28 cellular contexts compared by ENCODE assay signal in genomic region chr10:88890681-88891371, GRCh38. TPM values are rescaled to one million over a fixed set of nuclear protein-coding genes. Genes with fewer than 3 reads are reported as not detected.
DNase-seq lines count a peak whose midpoint lies in the region; ATAC-seq, FAIRE-seq and TF ChIP-seq lines count a peak whose summit lies in the region.
"Had no signal": no experiment of that assay in that cellular context is flagged by ENCODE, and none has a peak within 500 bp of the region (broad histone marks: within the 10 kb centered on the region; RNA-seq: fewer than 3 reads in every experiment).

No MANE protein-coding gene starts in this region.

- no TSS peak for BruUV-seq in GM12878 (replicated peaks; lab: Mats Ljungman, UMichigan)

- H3K9ac ChIP-seq in GM23248, result no peak overlapping the region
- H3K9ac ChIP-seq in GM12878 (ENCODE audit: control insufficient read depth, insufficient read depth, low read length), result no peak overlapping the region
- H3K9ac ChIP-seq: BLaER1 treated with 17β-estradiol and CSF1 and Interleukin-3, amounts not matched to agents 10 nM and 100 nM had no signal

- no peak for TF ChIP-seq POLR2A in GM12878 (IDR thresholded peaks at IDR 0.05; ENCODE audit: low read depth, low read length)

- no peaks in the 10 kb centered on the region for H3K9me2 ChIP-seq in GM23248 (ENCODE audit: insufficient read depth)

- peaks cover 58% of the 10 kb centered on the region for H3K79me2 ChIP-seq in GM23248 (ENCODE audit: insufficient read depth)
- peaks cover 91% of the 10 kb centered on the region for H3K79me2 ChIP-seq in GM12878 (ENCODE audit: control insufficient read depth, insufficient read depth, low read length)
- H3K79me2 ChIP-seq in osteoblast (ENCODE audit: insufficient read depth, low read length), result peaks cover 54% of the 10 kb centered on the region

- H4K20me1 ChIP-seq in GM23248 (ENCODE audit: insufficient read depth), result no peaks in the 10 kb centered on the region
- no peaks in the 10 kb centered on the region for H4K20me1 ChIP-seq in GM12878 (ENCODE audit: control insufficient read depth, insufficient read depth)
- no peaks in the 10 kb centered on the region for H4K20me1 ChIP-seq in osteoblast (ENCODE audit: insufficient read depth, low read length)
- H4K20me1 ChIP-seq: BLaER1 treated with 17β-estradiol and CSF1 and Interleukin-3, amounts not matched to agents 10 nM and 100 nM had no signal

- FAIRE-seq in GM12878 (lab: Jason Lieb, UNC), result no peak
- FAIRE-seq: H1 had no signal

- no peak for ATAC-seq in GM12878
- ATAC-seq: activated CD8-positive, alpha-beta T cell treated with anti-CD3 and anti-CD28 coated beads for 36 hours; body of pancreas; lower lobe of right lung; natural killer cell had no signal

- H2AFZ ChIP-seq in GM23248 (no peak overlapping the region), GM12878 (ENCODE audit: control insufficient read depth, low read depth, low read length) (no peak overlapping the region), osteoblast (ENCODE audit: low read length) (peak overlapping the region; percentile 25)

- CTCF ChIA-PET in GM12878 (lab: Yijun Ruan, JAX), result interaction anchor here (0.7 to 9.8 kb wide), 4 partner anchors 10 to 55 kb away, joined by 3 to 72 read pairs (median 14); partner anchors contain the start of gene STAMBPL1

- POLR2A ChIA-PET in GM12878 (lab: Charles Lee), result interaction anchor here (1.1 to 13.1 kb wide), 2 partner anchors 9 kb away, joined by 4 to 248 read pairs; no protein-coding TSS in a partner anchor

- H3K4me2 ChIP-seq in GM23248 (ENCODE audit: unreplicated experiment) (peak overlapping the region; percentile 44), GM12878 (ENCODE audit: control insufficient read depth, insufficient read depth) (peak overlapping the region; percentile 77), osteoblast (ENCODE audit: insufficient read depth, low read length) (peak overlapping the region; percentile 47)

- DNase-seq in CD1c-positive myeloid dendritic cell (ENCODE audit: extremely low spot score) (peak; percentile 62), GM23248 (no peak), GM12878 (ENCODE audit: low read depth, low spot score) (no peak), osteoblast (ENCODE audit: insufficient read length, low spot score, missing footprints) (no peak), BE2C (no peak), NCI-H748 treated with DMSO at 0.1 percent for 48 hours (lab: John Stamatoyannopoulos, UW) (no peak)
- DNase-seq in activated CD8-positive, alpha-beta memory T cell treated with anti-CD3 and anti-CD28 coated beads for 24 hours, result no peak
- DNase-seq: activated CD8-positive, alpha-beta T cell treated with anti-CD3 and anti-CD28 coated beads for 36 hours; activated naive CD8-positive, alpha-beta T cell treated with anti-CD3 and anti-CD28 coated beads, Interleukin-2, amount 10 ng/mL, durations not matched to agents 7 days and 5 days; activated T-cell treated with anti-CD3 and anti-CD28 coated beads for 4 hours; body of pancreas; DND-41; effector CD4-positive, alpha-beta T cell; kidney glomerular epithelial cell; lower lobe of right lung; natural killer cell; NCI-H1436; NCI-H446; occipital lobe; OCI-M1 had no signal

- H3K9me3 ChIP-seq in GM23248 (ENCODE audit: low read depth) (no peaks in the 10 kb centered on the region), GM12878 (replicated peaks; ENCODE audit: control insufficient read depth, insufficient read depth, low read length) (no peaks in the 10 kb centered on the region), osteoblast (ENCODE audit: low read depth, low read length) (no peaks in the 10 kb centered on the region), BE2C (no peaks in the 10 kb centered on the region)
- H3K9me3 ChIP-seq: BLaER1 treated with 17β-estradiol and CSF1 and Interleukin-3, amounts not matched to agents 10 nM and 100 nM; body of pancreas; lower lobe of right lung had no signal

- no peaks in the 10 kb centered on the region for H3K36me3 ChIP-seq in GM23248 (ENCODE audit: low read depth)
- H3K36me3 ChIP-seq in GM12878 (ENCODE audit: control insufficient read depth in 2 of 2, insufficient read depth in 2 of 2, low read length in 1 of 2), result no peaks in the 10 kb centered on the region
- no peaks in the 10 kb centered on the region for H3K36me3 ChIP-seq in osteoblast (ENCODE audit: insufficient read depth, low read length)
- no peaks in the 10 kb centered on the region for H3K36me3 ChIP-seq in BE2C
- H3K36me3 ChIP-seq: BLaER1 treated with 17β-estradiol and CSF1 and Interleukin-3, amounts not matched to agents 10 nM and 100 nM; lower lobe of right lung had no signal

- no peak for TF ChIP-seq RAD21 in GM12878 (IDR thresholded peaks at IDR 0.05; ENCODE audit: insufficient read depth, low read depth, low read length)

- intact Hi-C loops in GM12878 (cut with micrococcal nuclease; ENCODE audit: unreplicated experiment), result no loop called here

- WGBS in GM23248 (ENCODE audit: low coverage in 1 of 2, low lambda C conversion rate in 2 of 2, missing lambda C conversion rate in 2 of 2), 2 experiments, result 89 to 97% methylated on average over 4 of the region's 4 CpGs
- WGBS in GM12878 (ENCODE audit: insufficient coverage, insufficient replicate concordance, low lambda C conversion rate, missing lambda C conversion rate), result 89% methylated on average over 4 of the region's 4 CpGs

- H3K27ac ChIP-seq in GM23248, result peak overlapping the region; percentile 54; the same call in 1 of the 2 replicates
- 0 out of 2 replicates have a peak overlapping the region, but pooled peaks have one; percentile 2 for H3K27ac ChIP-seq in GM12878 (ENCODE audit: control insufficient read depth, insufficient read depth)
- H3K27ac ChIP-seq in osteoblast (ENCODE audit: low read depth, low read length), result peak overlapping the region; percentile 47
- H3K27ac ChIP-seq: BLaER1 treated with 17β-estradiol and CSF1 and Interleukin-3, amounts not matched to agents 10 nM and 100 nM; body of pancreas; lower lobe of right lung; SK-N-MC; skin epidermis had no signal

- TF ChIP-seq EP300 in GM12878 (IDR thresholded peaks at IDR 0.05; ENCODE audit: borderline replicate concordance in 1 of 2, control insufficient read depth in 1 of 2, low read depth in 2 of 2, low read length in 2 of 2), result no peak

- 0 out of 2 replicates have a peak overlapping the region, but pooled peaks have one; percentile 1 for H3K4me3 ChIP-seq in GM23248
- H3K4me3 ChIP-seq in GM12878, result no peak overlapping the region
- H3K4me3 ChIP-seq in osteoblast (ENCODE audit: insufficient read depth, low read length), result no peak overlapping the region
- H3K4me3 ChIP-seq in BE2C (ENCODE audit: low read depth, low read length), result no peak overlapping the region
- H3K4me3 ChIP-seq: BLaER1 treated with 17β-estradiol and CSF1 and Interleukin-3, amounts not matched to agents 10 nM and 100 nM; body of pancreas; lower lobe of right lung; SK-N-MC; skin epidermis had no signal

- H3K27me3 ChIP-seq in GM23248 (replicated peaks; ENCODE audit: insufficient read depth) (no peaks in the 10 kb centered on the region), GM12878 (replicated peaks in 1 of 2; ENCODE audit: control insufficient read depth in 2 of 2, insufficient read depth in 2 of 2, low read length in 1 of 2) (no peaks in the 10 kb centered on the region), osteoblast (ENCODE audit: insufficient read depth, low read length) (no peaks in the 10 kb centered on the region), BE2C (no peaks in the 10 kb centered on the region)
- H3K27me3 ChIP-seq: BLaER1 treated with 17β-estradiol and CSF1 and Interleukin-3, amounts not matched to agents 10 nM and 100 nM; body of pancreas had no signal

- H3K4me1 ChIP-seq in GM23248 (ENCODE audit: insufficient read depth) (peaks cover 80% of the 10 kb centered on the region), GM12878 (ENCODE audit: control insufficient read depth, insufficient read depth, low read length) (peaks cover 38% of the 10 kb centered on the region), osteoblast (ENCODE audit: insufficient read depth, low read length) (peaks cover 62% of the 10 kb centered on the region), BE2C (peaks cover 5% of the 10 kb centered on the region)
- H3K4me1 ChIP-seq: body of pancreas had no signal

- SMC1A ChIA-PET in GM12878 (lab: Charles Lee; ENCODE audit: uncharacterized antibody, unreplicated experiment), result interaction anchor here (0.9 to 12.3 kb wide), 5 partner anchors 10 to 53 kb away, joined by 3 to 329 read pairs (median 7); no protein-coding TSS in a partner anchor

- RAD21 ChIA-PET in GM12878 (lab: Charles Lee; ENCODE audit: unreplicated experiment), result interaction anchor here (1.6 to 13.0 kb wide), 3 partner anchors 10 to 106 kb away, joined by 3 to 249 read pairs (median 54); no protein-coding TSS in a partner anchor

- TF ChIP-seq CTCF in GM12878 (IDR thresholded peaks at IDR 0.05 in 2 of 3, conservative IDR thresholded peaks at IDR 0.05 in 1 of 3; ENCODE audit: control insufficient read depth in 2 of 3, extremely low read depth in 1 of 3, insufficient read depth in 1 of 3, low read depth in 3 of 3, low read length in 3 of 3), result no peak
- TF ChIP-seq CTCF in osteoblast (IDR thresholded peaks at IDR 0.05; ENCODE audit: extremely low read depth, low read depth, low read length), result no peak
- no peak for TF ChIP-seq CTCF in BE2C (IDR thresholded peaks at IDR 0.05; ENCODE audit: low read depth, low read length)

- in situ Hi-C loops in GM23248 (cut with MboI), result no loop called here
- in situ Hi-C loops in GM12878 (cut with MboI), result no loop called here

- peaks cover 47% of the 10 kb centered on the region for H3F3A ChIP-seq in GM23248 (ENCODE audit: insufficient read depth)

RNA-seq across cellular contexts. Expression of gene STAMBPL1, which starts 10.8 kb away (rescaled TPM):
- 22.4 and 23.9 TPM in 2 replicates for total RNA-seq in GM23248 (2014; rRNA removed; shearing (Covaris generic))
- polyA plus RNA-seq in GM23248 (2016; fragmentation: Nextera tagmentation; extraction: Ambion mirVana), result 13.3 and 15.1 TPM in 2 replicates
- total RNA-seq in GM12878 (2013; cell fraction: nucleolus; rRNA removed), result 253 and 256 TPM in 2 replicates
- 44.1 and 48.9 TPM in 2 replicates for total RNA-seq in GM12878 (2014; rRNA removed)
- total RNA-seq in GM12878 (2014; rRNA removed; fragmentation: Illumina TruSeq; extraction: Trizol), result 28.8 and 29.0 TPM in 2 replicates
- 24.8 and 26.3 TPM in 2 replicates for total RNA-seq in GM12878 (2021)
- 5.7 TPM for polyA plus RNA-seq in GM12878 (2011; ENCODE audit: low read depth)
- 42.1 and 55.8 TPM in 2 replicates for polyA plus RNA-seq in GM12878 (2011; rRNA removed)
- polyA plus RNA-seq in GM12878 (2011; cell fraction: cytosol; rRNA removed), result 24.9 and 36.8 TPM in 2 replicates
- 48.4 and 51.8 TPM in 2 replicates for polyA plus RNA-seq in GM12878 (2011; cell fraction: nucleus; rRNA removed)
- 9.4 and 15.2 TPM in 2 replicates for polyA plus RNA-seq in GM12878 (2012)
- 24.5 and 29.6 TPM in 2 replicates for polyA plus RNA-seq in GM12878 (2014; fragmentation: Illumina TruSeq; extraction: Trizol)
- polyA plus RNA-seq in GM12878 (2014; fragmentation: Nextera tagmentation; extraction: Ambion mirVana), result 10 to 100 TPM in 1 of 2 experiments, 1 to 10 TPM in 1; 7.5 to 13.0 TPM
- 21.2 and 29.6 TPM in 2 replicates for polyA plus RNA-seq in GM12878 (2014; rRNA removed)
- 10 to 100 TPM; 21.0 to 21.5 TPM for polyA plus RNA-seq in GM12878 (2016; fragmentation: Nextera tagmentation; extraction: Ambion mirVana)
- polyA minus RNA-seq in GM12878 (2011; rRNA and poly(A)+ RNA removed), result 28.0 and 32.3 TPM in 2 replicates
- polyA minus RNA-seq in GM12878 (2011; cell fraction: cytosol; rRNA and poly(A)+ RNA removed), result 9.8 and 14.3 TPM in 2 replicates
- 60.7 and 118 TPM in 2 replicates for polyA minus RNA-seq in GM12878 (2011; cell fraction: nucleus; rRNA and poly(A)+ RNA removed)
- total RNA-seq in osteoblast, result 10.3 and 11.6 TPM in 2 replicates
- 14.7 TPM for polyA plus RNA-seq in BE2C (2012; ENCODE audit: insufficient read depth, insufficient read length, low read depth)

RNA-seq across cellular contexts. Expression of gene ANKRD22, which starts 39.2 kb away (rescaled TPM):
- 0.22 TPM in 1 of 2 replicates, not detected in the other for total RNA-seq in GM23248 (2014; rRNA removed; shearing (Covaris generic))
- not detected in 2 replicates for polyA plus RNA-seq in GM23248 (2016; fragmentation: Nextera tagmentation; extraction: Ambion mirVana)
- not detected in 2 replicates for total RNA-seq in GM12878 (2013; cell fraction: nucleolus; rRNA removed)
- total RNA-seq in GM12878 (2014; rRNA removed), result 0.54 and 0.62 TPM in 2 replicates
- 0.51 and 0.98 TPM in 2 replicates for total RNA-seq in GM12878 (2014; rRNA removed; fragmentation: Illumina TruSeq; extraction: Trizol)
- total RNA-seq in GM12878 (2021), result 0.48 and 0.56 TPM in 2 replicates
- 0.16 TPM for polyA plus RNA-seq in GM12878 (2011; ENCODE audit: low read depth)
- 0.52 and 0.59 TPM in 2 replicates for polyA plus RNA-seq in GM12878 (2011; rRNA removed)
- 0.17 and 0.22 TPM in 2 replicates for polyA plus RNA-seq in GM12878 (2011; cell fraction: cytosol; rRNA removed)
- polyA plus RNA-seq in GM12878 (2011; cell fraction: nucleus; rRNA removed), result 0.16 TPM in 1 of 2 replicates, not detected in the other
- 0.08 and 0.16 TPM in 2 replicates for polyA plus RNA-seq in GM12878 (2012)
- polyA plus RNA-seq in GM12878 (2014; fragmentation: Illumina TruSeq; extraction: Trizol), result 0.95 and 1.1 TPM in 2 replicates
- polyA plus RNA-seq in GM12878 (2014; fragmentation: Nextera tagmentation; extraction: Ambion mirVana), result 1 to 10 TPM in 1 of 2 experiments, under 1 TPM in 1; 0.92 to 1.3 TPM
- 0.59 and 0.96 TPM in 2 replicates for polyA plus RNA-seq in GM12878 (2014; rRNA removed)
- polyA plus RNA-seq in GM12878 (2016; fragmentation: Nextera tagmentation; extraction: Ambion mirVana), result under 1 TPM; 0.30 to 0.79 TPM
- 0.15 TPM in 1 of 2 replicates, not detected in the other for polyA minus RNA-seq in GM12878 (2011; rRNA and poly(A)+ RNA removed)
- polyA minus RNA-seq in GM12878 (2011; cell fraction: cytosol; rRNA and poly(A)+ RNA removed), result not detected in 2 replicates
- not detected in 2 replicates for polyA minus RNA-seq in GM12878 (2011; cell fraction: nucleus; rRNA and poly(A)+ RNA removed)
- total RNA-seq in osteoblast, result under 0.01 TPM in 2 replicates
- polyA plus RNA-seq in BE2C (2012; ENCODE audit: insufficient read depth, insufficient read length, low read depth), result not detected
- total RNA-seq: activated CD8-positive, alpha-beta T cell treated with anti-CD3 and anti-CD28 coated beads for 36 hours; activated naive CD8-positive, alpha-beta T cell treated with anti-CD3 and anti-CD28 coated beads, Interleukin-2, amount 10 ng/mL, durations not matched to agents 7 days and 5 days; cerebellum; fibroblast of villous mesenchyme; H1; M059J; natural killer cell; T-helper 2 cell treated with Interferon-gamma antibody and Interleukin-4, amounts not matched to agents 100 ng/mL and 5 ng/mL, for 36 hours had no signal

Comparison
In these comparisons a context has a peak if more than half of its experiments do, and no peak if none do; other contexts are left out.
1. H3K27ac ChIP-seq: peak in every context shown above with its lines; median percentile 54 in GM23248; 47 in osteoblast; 2 in GM12878.